In the genomic region with DNA sequence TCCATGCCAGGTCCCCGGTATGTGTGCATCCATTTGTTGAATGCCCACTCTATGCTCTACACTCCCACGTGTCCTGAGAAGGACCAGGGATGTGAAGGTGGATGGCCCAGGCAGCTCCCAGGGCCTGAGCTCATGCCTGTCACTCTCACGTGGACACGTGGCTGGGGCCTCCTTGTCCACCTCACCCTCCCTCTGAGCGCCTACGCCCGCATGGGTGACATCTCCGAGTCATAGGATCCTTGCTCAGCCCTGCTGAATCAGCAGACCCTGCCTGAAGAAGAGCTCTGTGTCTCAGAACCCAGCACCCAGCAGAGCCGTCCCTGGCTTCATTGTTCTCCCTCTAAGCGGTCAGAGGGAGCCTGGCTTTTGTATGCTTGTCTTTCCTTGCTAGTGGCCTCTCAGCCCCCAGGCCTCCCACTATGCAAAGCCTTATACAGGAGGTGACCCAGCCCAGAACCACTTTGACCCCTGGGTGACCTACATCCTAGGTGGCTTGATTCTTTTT, we compare ENCODE assay signal across 1 cellular context.
TF ChIP-seq lines count a peak whose summit lies in the region.

No MANE protein-coding gene starts in this region.

TF ChIP-seq in WTC11, 78 proteins besides CTCF, POLR2A, EP300 and RAD21 (continued from another document):
- TF ChIP-seq, protein P1, sequence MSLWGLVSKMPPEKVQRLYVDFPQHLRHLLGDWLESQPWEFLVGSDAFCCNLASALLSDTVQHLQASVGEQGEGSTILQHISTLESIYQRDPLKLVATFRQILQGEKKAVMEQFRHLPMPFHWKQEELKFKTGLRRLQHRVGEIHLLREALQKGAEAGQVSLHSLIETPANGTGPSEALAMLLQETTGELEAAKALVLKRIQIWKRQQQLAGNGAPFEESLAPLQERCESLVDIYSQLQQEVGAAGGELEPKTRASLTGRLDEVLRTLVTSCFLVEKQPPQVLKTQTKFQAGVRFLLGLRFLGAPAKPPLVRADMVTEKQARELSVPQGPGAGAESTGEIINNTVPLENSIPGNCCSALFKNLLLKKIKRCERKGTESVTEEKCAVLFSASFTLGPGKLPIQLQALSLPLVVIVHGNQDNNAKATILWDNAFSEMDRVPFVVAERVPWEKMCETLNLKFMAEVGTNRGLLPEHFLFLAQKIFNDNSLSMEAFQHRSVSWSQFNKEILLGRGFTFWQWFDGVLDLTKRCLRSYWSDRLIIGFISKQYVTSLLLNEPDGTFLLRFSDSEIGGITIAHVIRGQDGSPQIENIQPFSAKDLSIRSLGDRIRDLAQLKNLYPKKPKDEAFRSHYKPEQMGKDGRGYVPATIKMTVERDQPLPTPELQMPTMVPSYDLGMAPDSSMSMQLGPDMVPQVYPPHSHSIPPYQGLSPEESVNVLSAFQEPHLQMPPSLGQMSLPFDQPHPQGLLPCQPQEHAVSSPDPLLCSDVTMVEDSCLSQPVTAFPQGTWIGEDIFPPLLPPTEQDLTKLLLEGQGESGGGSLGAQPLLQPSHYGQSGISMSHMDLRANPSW (CRISPR knock-in tag; conservative IDR thresholded peaks at IDR 0.05; ENCODE audit: low read depth), result no peak
- TF ChIP-seq KAT7 (CRISPR knock-in tag; IDR thresholded peaks at IDR 0.05; ENCODE audit: borderline replicate concordance) (no peak), NR3C1 (CRISPR knock-in tag; conservative IDR thresholded peaks at IDR 0.05; ENCODE audit: low read depth) (no peak), RORB (CRISPR knock-in tag; IDR thresholded peaks at IDR 0.05) (no peak)
- TF ChIP-seq, protein P2, sequence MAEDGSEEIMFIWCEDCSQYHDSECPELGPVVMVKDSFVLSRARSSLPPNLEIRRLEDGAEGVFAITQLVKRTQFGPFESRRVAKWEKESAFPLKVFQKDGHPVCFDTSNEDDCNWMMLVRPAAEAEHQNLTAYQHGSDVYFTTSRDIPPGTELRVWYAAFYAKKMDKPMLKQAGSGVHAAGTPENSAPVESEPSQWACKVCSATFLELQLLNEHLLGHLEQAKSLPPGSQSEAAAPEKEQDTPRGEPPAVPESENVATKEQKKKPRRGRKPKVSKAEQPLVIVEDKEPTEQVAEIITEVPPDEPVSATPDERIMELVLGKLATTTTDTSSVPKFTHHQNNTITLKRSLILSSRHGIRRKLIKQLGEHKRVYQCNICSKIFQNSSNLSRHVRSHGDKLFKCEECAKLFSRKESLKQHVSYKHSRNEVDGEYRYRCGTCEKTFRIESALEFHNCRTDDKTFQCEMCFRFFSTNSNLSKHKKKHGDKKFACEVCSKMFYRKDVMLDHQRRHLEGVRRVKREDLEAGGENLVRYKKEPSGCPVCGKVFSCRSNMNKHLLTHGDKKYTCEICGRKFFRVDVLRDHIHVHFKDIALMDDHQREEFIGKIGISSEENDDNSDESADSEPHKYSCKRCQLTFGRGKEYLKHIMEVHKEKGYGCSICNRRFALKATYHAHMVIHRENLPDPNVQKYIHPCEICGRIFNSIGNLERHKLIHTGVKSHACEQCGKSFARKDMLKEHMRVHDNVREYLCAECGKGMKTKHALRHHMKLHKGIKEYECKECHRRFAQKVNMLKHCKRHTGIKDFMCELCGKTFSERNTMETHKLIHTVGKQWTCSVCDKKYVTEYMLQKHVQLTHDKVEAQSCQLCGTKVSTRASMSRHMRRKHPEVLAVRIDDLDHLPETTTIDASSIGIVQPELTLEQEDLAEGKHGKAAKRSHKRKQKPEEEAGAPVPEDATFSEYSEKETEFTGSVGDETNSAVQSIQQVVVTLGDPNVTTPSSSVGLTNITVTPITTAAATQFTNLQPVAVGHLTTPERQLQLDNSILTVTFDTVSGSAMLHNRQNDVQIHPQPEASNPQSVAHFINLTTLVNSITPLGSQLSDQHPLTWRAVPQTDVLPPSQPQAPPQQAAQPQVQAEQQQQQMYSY (CRISPR knock-in tag; IDR thresholded peaks at IDR 0.05), result no peak
- TF ChIP-seq, protein P3, sequence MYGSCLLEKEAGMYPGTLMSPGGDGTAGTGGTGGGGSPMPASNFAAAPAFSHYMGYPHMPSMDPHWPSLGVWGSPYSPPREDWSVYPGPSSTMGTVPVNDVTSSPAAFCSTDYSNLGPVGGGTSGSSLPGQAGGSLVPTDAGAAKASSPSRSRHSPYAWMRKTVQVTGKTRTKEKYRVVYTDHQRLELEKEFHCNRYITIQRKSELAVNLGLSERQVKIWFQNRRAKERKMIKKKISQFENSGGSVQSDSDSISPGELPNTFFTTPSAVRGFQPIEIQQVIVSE (CRISPR knock-in tag; IDR thresholded peaks at IDR 0.05; ENCODE audit: borderline replicate concordance), result no peak
- TF ChIP-seq, protein P4, sequence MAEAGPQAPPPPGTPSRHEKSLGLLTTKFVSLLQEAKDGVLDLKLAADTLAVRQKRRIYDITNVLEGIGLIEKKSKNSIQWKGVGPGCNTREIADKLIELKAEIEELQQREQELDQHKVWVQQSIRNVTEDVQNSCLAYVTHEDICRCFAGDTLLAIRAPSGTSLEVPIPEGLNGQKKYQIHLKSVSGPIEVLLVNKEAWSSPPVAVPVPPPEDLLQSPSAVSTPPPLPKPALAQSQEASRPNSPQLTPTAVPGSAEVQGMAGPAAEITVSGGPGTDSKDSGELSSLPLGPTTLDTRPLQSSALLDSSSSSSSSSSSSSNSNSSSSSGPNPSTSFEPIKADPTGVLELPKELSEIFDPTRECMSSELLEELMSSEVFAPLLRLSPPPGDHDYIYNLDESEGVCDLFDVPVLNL (CRISPR knock-in tag; IDR thresholded peaks at IDR 0.05; ENCODE audit: borderline replicate concordance, low read depth), result no peak
